ENCODE assay signal across 8 cellular contexts in the genomic region with DNA sequence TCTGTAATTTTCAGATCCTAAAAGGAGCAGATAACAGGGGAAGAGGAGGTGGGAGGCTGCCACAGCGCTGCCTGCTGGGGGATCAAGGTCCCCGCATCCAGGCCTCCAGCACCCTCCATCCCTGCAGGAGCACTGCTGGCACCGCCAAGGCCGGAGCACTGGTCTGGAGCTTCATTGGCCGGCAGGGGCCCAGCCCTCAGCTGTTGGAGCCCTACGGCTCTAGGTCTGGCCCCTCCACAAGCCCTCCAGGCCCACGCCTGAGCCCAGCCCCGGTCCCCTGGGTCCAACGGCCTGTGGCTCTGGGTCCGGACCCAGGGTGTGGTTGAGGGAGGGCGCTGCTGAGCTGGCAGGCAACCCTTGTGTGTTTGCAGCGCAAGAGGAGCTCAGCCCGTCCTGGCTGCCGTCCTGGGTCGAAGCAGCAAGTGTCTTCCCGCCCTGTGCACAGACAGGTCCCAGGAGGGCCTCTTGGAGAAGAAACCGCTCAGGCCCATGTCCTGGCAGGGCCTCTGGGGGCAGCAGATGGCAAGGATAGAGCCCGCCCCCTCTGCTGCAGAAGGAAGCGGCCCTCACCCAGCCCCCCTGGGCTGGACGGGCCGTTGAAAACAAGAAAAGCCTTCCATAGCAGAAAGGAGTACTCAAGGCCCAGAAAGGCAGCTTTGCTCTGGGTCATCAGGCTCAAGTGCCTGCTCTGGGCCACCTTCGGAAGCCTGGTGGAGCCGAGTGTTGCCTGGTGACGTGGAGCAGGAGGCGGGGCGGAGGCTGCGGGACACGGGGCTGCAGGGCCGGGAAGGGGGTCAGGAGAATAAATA.
A peak's percentile ranks its signal among the peaks of the same experiment; 100 is the strongest.
DNase-seq lines count a peak whose midpoint lies in the region; ATAC-seq and TF ChIP-seq lines count a peak whose summit lies in the region.

No MANE protein-coding gene starts in this region.

- TF ChIP-seq CTCF in GM06990 (IDR thresholded peaks at IDR 0.05; ENCODE audit: insufficient read depth, low read length, poor library complexity, severe bottlenecking) (peak; percentile 25), cardiac fibroblast (IDR thresholded peaks at IDR 0.05; ENCODE audit: low read depth, low read length) (peak; percentile 23)

- H3K36me3 Mint-ChIP-seq in memory B cell, result peaks cover 3% of the 10 kb centered on the region

- H3K4me3 ChIP-seq in GM06990 (replicated peaks; ENCODE audit: low read depth, low read length) (no peak overlapping the region), cardiac fibroblast (replicated peaks in 1 of 2; ENCODE audit: low read depth in 2 of 2, low read length in 2 of 2) (no peak overlapping the region)

- in situ Hi-C loops in KBM-7 (cut with MboI; ENCODE audit: low pct_unique_long_range_greater_than_20kb, low sequenced_read_pairs), result no loop called here

- H3K27me3 ChIP-seq in GM06990 (replicated peaks; ENCODE audit: control insufficient read depth, insufficient read depth, low read length), result no peaks in the 10 kb centered on the region

- no peaks in the 10 kb centered on the region for H3K27me3 Mint-ChIP-seq in memory B cell

- H3K36me3 ChIP-seq in GM06990 (ENCODE audit: control insufficient read depth, insufficient read depth, low read length), result peaks cover 3% of the 10 kb centered on the region

- H3K4me3 Mint-ChIP-seq in memory B cell, result peak overlapping the region; percentile 92

- H3K27ac Mint-ChIP-seq in memory B cell, result no peak overlapping the region

- no peaks in the 10 kb centered on the region for H3K9me3 Mint-ChIP-seq in memory B cell

- peaks cover 8% of the 10 kb centered on the region for H3K4me1 Mint-ChIP-seq in memory B cell

- peak; percentile 93 for ATAC-seq in memory B cell (ENCODE audit: low read depth)

- DNase-seq in GM06990 (ENCODE audit: extremely low read depth, insufficient read length) (no peak), KBM-7 (peak; percentile 87), cardiac fibroblast (ENCODE audit: low read depth in 2 of 2) (peak in 1 of 2 donors; percentile 26), memory B cell (ENCODE audit: low spot score in 2 of 2) (peak; percentile 22 to 33), SHP77 (lab: John Stamatoyannopoulos, UW) (no peak), NCI-H2196 (lab: John Stamatoyannopoulos, UW; ENCODE audit: unreplicated experiment) (no peak), dedifferentiated amniotic fluid mesenchymal stem cell (ENCODE audit: extremely low spot score) (no peak)
- no peak for DNase-seq in activated CD4-positive, alpha-beta T cell treated with anti-CD3 and anti-CD28 coated beads, Interleukin-2, amount 50 U/mL, for 1 hour

Comparison
In these comparisons a context has a peak if more than half of its experiments do, and no peak if none do; other contexts are left out.
1. DNase-seq: peak in KBM-7 (single experiment) and memory B cell (2 of 2); none in GM06990 (single experiment), SHP77 (0 of 2), activated CD4-positive, alpha-beta T cell treated with anti-CD3 and anti-CD28 coated beads, Interleukin-2, amount 50 U/mL, for 1 hour (single experiment), NCI-H2196 (single experiment) and dedifferentiated amniotic fluid mesenchymal stem cell (single experiment).